ENCODE assay signal across 1 cellular context in the genomic region with DNA sequence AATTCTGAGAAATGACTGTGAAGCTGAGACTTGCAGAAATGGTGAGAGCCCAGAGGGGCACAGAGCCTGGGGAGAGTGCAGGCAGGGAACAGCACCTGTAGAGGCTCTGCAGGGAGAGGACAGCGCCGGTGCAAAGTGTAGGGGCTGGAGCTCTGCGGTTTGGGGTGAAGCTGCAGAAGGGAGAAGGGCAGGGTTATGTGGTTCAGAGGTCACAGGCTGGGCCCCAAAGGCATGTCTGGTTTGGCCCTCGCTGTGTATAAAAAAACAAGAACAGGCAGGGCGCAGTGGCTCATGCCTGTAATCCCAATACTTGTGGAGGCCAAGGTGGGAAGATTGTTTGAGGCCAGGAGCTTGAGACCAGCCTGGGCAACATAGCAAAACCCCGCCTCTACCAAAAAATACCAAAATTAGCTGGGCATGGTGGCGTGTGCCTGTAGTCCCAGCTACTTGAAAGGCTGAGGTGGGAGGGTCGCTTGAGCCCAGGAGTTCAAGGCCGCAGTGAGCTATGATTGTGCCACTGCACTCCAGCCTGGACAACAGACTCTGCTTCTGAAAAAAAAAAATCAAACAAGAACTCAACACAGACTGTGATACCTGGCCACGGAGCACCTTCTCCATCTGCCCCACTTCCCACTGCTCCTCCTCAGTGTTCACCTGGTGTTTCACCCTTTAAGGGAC.
TF ChIP-seq lines count a peak whose summit lies in the region.

No MANE protein-coding gene starts in this region.

TF ChIP-seq in HepG2, 621 proteins besides CTCF, POLR2A, EP300 and RAD21 (continued from another document and continues in another):
- TF ChIP-seq MAX (IDR thresholded peaks at IDR 0.05) (peak; percentile 38; the same call in 1 of the 2 replicates), KDM3A (CRISPR knock-in tag; IDR thresholded peaks at IDR 0.05; ENCODE audit: low read depth) (peak; percentile 57; the same call in 1 of the 2 replicates), CBFB (CRISPR knock-in tag; IDR thresholded peaks at IDR 0.05) (peak; percentile 64; the same call in 1 of the 2 replicates), ZKSCAN1 (IDR thresholded peaks at IDR 0.05; ENCODE audit: low read length) (no peak), ASH2L (IDR thresholded peaks at IDR 0.05; ENCODE audit: insufficient read length, low read depth, low read length) (no peak), SPEN (CRISPR knock-in tag; IDR thresholded peaks at IDR 0.05; ENCODE audit: low read depth) (peak; percentile 12; the same call in 1 of the 2 replicates), ZNF574 (CRISPR knock-in tag; IDR thresholded peaks at IDR 0.05) (peak; percentile 36; the same call in 1 of the 2 replicates), ZNF772 (CRISPR knock-in tag; IDR thresholded peaks at IDR 0.05) (0 out of 2 replicates have a peak, but pooled peaks have one; percentile 22), ZNF292 (CRISPR knock-in tag; IDR thresholded peaks at IDR 0.05; ENCODE audit: borderline replicate concordance, low read depth) (peak; percentile 63; the same call in 1 of the 2 replicates), ZBTB38 (CRISPR knock-in tag; IDR thresholded peaks at IDR 0.05) (peak; percentile 42; the same call in 1 of the 2 replicates), ZNF589 (CRISPR knock-in tag; conservative IDR thresholded peaks at IDR 0.05) (no peak), RXRA (CRISPR knock-in tag; IDR thresholded peaks at IDR 0.05) (peak; percentile 69), CREM (IDR thresholded peaks at IDR 0.05) (peak; percentile 53; the same call in 1 of the 2 replicates), CREM (CRISPR knock-in tag; IDR thresholded peaks at IDR 0.05) (no peak), ATRX (CRISPR knock-in tag; IDR thresholded peaks at IDR 0.05; ENCODE audit: borderline replicate concordance) (no peak), MIXL1 (CRISPR knock-in tag; IDR thresholded peaks at IDR 0.05) (peak; percentile 31; the same call in 1 of the 2 replicates), TBL1XR1 (IDR thresholded peaks at IDR 0.05; ENCODE audit: borderline replicate concordance, low read length, partially characterized antibody) (no peak), PATZ1 (CRISPR knock-in tag; IDR thresholded peaks at IDR 0.05) (no peak), NCOA5 (CRISPR knock-in tag; IDR thresholded peaks at IDR 0.05) (no peak), TEF (CRISPR knock-in tag; IDR thresholded peaks at IDR 0.05) (no peak), ZNF784 (CRISPR knock-in tag; IDR thresholded peaks at IDR 0.05; ENCODE audit: borderline replicate concordance) (0 out of 2 replicates have a peak, but pooled peaks have one; percentile 29), ZNF564 (CRISPR knock-in tag; IDR thresholded peaks at IDR 0.05) (peak; percentile 69; the same call in 1 of the 2 replicates), ZFP90 (CRISPR knock-in tag; IDR thresholded peaks at IDR 0.05; ENCODE audit: borderline replicate concordance) (peak; percentile 100), ZNF430 (CRISPR knock-in tag; IDR thresholded peaks at IDR 0.05) (peak; percentile 77), ZBTB34 (CRISPR knock-in tag; IDR thresholded peaks at IDR 0.05) (peak; percentile 97), SP5 (CRISPR knock-in tag; IDR thresholded peaks at IDR 0.05; ENCODE audit: borderline replicate concordance, low read depth) (peak; percentile 89), MZF1 (CRISPR knock-in tag; IDR thresholded peaks at IDR 0.05; ENCODE audit: borderline replicate concordance) (no peak), PHF21A (CRISPR knock-in tag; IDR thresholded peaks at IDR 0.05) (no peak; the same call in none of the 2 replicates), EHMT2 (IDR thresholded peaks at IDR 0.05; ENCODE audit: borderline replicate concordance, low read depth, low read length) (no peak), PAXIP1 (CRISPR knock-in tag; conservative IDR thresholded peaks at IDR 0.05) (peak; percentile 85), DNMT3B (CRISPR knock-in tag; conservative IDR thresholded peaks at IDR 0.05) (no peak), SALL2 (CRISPR knock-in tag; IDR thresholded peaks at IDR 0.05) (no peak), NR2F6 (IDR thresholded peaks at IDR 0.05) (peak; percentile 92), NR2F6 (CRISPR knock-in tag; IDR thresholded peaks at IDR 0.05) (peak; percentile 81; the same call in 1 of the 2 replicates), ZNF432 (CRISPR knock-in tag; IDR thresholded peaks at IDR 0.05; ENCODE audit: borderline replicate concordance) (no peak), ZNF24 (IDR thresholded peaks at IDR 0.05) (no peak)
- TF ChIP-seq, protein P1, sequence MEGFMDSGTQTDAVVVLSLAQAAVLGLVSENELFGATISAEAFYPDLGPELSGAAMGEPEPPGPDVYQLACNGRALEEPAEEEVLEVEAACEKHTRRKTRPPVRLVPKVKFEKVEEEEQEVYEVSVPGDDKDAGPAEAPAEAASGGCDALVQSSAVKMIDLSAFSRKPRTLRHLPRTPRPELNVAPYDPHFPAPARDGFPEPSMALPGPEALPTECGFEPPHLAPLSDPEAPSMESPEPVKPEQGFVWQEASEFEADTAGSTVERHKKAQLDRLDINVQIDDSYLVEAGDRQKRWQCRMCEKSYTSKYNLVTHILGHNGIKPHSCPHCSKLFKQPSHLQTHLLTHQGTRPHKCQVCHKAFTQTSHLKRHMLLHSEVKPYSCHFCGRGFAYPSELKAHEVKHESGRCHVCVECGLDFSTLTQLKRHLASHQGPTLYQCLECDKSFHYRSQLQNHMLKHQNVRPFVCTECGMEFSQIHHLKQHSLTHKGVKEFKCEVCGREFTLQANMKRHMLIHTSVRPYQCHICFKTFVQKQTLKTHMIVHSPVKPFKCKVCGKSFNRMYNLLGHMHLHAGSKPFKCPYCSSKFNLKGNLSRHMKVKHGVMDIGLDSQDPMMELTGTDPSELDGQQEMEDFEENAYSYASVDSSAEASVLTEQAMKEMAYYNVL (CRISPR knock-in tag; IDR thresholded peaks at IDR 0.05; ENCODE audit: borderline replicate concordance) = 0 out of 2 replicates have a peak, but pooled peaks have one; percentile 45
- TF ChIP-seq, protein P2, sequence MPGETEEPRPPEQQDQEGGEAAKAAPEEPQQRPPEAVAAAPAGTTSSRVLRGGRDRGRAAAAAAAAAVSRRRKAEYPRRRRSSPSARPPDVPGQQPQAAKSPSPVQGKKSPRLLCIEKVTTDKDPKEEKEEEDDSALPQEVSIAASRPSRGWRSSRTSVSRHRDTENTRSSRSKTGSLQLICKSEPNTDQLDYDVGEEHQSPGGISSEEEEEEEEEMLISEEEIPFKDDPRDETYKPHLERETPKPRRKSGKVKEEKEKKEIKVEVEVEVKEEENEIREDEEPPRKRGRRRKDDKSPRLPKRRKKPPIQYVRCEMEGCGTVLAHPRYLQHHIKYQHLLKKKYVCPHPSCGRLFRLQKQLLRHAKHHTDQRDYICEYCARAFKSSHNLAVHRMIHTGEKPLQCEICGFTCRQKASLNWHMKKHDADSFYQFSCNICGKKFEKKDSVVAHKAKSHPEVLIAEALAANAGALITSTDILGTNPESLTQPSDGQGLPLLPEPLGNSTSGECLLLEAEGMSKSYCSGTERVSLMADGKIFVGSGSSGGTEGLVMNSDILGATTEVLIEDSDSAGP (CRISPR knock-in tag; IDR thresholded peaks at IDR 0.05; ENCODE audit: borderline replicate concordance) = peak; percentile 63; the same call in 1 of the 2 replicates
- TF ChIP-seq, protein P3, sequence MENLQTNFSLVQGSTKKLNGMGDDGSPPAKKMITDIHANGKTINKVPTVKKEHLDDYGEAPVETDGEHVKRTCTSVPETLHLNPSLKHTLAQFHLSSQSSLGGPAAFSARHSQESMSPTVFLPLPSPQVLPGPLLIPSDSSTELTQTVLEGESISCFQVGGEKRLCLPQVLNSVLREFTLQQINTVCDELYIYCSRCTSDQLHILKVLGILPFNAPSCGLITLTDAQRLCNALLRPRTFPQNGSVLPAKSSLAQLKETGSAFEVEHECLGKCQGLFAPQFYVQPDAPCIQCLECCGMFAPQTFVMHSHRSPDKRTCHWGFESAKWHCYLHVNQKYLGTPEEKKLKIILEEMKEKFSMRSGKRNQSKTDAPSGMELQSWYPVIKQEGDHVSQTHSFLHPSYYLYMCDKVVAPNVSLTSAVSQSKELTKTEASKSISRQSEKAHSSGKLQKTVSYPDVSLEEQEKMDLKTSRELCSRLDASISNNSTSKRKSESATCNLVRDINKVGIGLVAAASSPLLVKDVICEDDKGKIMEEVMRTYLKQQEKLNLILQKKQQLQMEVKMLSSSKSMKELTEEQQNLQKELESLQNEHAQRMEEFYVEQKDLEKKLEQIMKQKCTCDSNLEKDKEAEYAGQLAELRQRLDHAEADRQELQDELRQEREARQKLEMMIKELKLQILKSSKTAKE (CRISPR knock-in tag; IDR thresholded peaks at IDR 0.05; ENCODE audit: borderline replicate concordance) = no peak; the same call in 1 of the 2 replicates
